In genomic region chr17:32135497-32136117, GRCh38 we compare ENCODE assay signal across 8 cellular contexts. TPM values are rescaled to one million over a fixed set of nuclear protein-coding genes. Genes with fewer than 3 reads are reported as not detected.
DNase-seq lines count a peak whose midpoint lies in the region; ATAC-seq and TF ChIP-seq lines count a peak whose summit lies in the region.
"Not testable (repeated sequence)": the region's sequence is repeated elsewhere in the genome, so short reads cannot be mapped to it uniquely, and the experiment has no call there.

No MANE protein-coding gene starts in this region.

- not testable (repeated sequence) for H3K4me3 ChIP-seq in heart right ventricle; osteoblast (ENCODE audit: insufficient read depth, low read length); tibial artery

- peaks cover 0 to 19% (median 0%) of the 10 kb centered on the region in 11 donors for H3K9me3 ChIP-seq in heart right ventricle
- not testable (repeated sequence) for H3K9me3 ChIP-seq in osteoblast (ENCODE audit: low read depth, low read length); tibial artery

- WGBS in heart right ventricle, 2 donors = 47 to 48% methylated on average over 13 of the region's 14 CpGs

- peaks cover 0 to 12% (median 4%) of the 10 kb centered on the region in 9 donors for H3K4me1 ChIP-seq in heart right ventricle
- not testable (repeated sequence) for H3K4me1 ChIP-seq in osteoblast (ENCODE audit: insufficient read depth, low read length); tibial artery

- DNase-seq in Calu3 = peak; percentile 40
- DNase-seq in T1000 (lab: John Stamatoyannopoulos, UW) = peak; percentile 31
- peak; percentile 34 to 43 for DNase-seq in activated T-cell treated with anti-CD3 and anti-CD28 coated beads, Interleukin-2, amount 50 U/mL, for 72 hours
- DNase-seq in central memory CD4-positive, alpha-beta T cell = peak; percentile 11
- DNase-seq in heart right ventricle = peak in 1 of 2 donors; percentile 51
- not testable (repeated sequence) for DNase-seq in osteoblast (ENCODE audit: insufficient read length, low spot score, missing footprints)
- DNase-seq in tibial artery = peak in 1 of 2 donors; percentile 63

- H3K27me3 Mint-ChIP-seq in Calu3 (ENCODE audit: unreplicated experiment); activated T-cell treated with anti-CD3 and anti-CD28 coated beads, Interleukin-2, amount 50 U/mL, for 72 hours (ENCODE audit: low read depth): not testable (repeated sequence)

- H3K4me3 Mint-ChIP-seq in Calu3 (ENCODE audit: low read depth, unreplicated experiment); activated T-cell treated with anti-CD3 and anti-CD28 coated beads, Interleukin-2, amount 50 U/mL, for 72 hours: not testable (repeated sequence)

- not testable (repeated sequence) for H3K9me3 Mint-ChIP-seq in Calu3 (ENCODE audit: low read depth, unreplicated experiment); activated T-cell treated with anti-CD3 and anti-CD28 coated beads, Interleukin-2, amount 50 U/mL, for 72 hours

- not testable (repeated sequence) for H3K79me2 ChIP-seq in osteoblast (ENCODE audit: insufficient read depth, low read length)

- BruUV-seq in Calu3 (replicated peaks; lab: Mats Ljungman, UMichigan) = not testable (repeated sequence)

- not testable (repeated sequence) for ATAC-seq in activated T-cell treated with anti-CD3 and anti-CD28 coated beads, Interleukin-2, amount 50 U/mL, for 72 hours (replicated peaks in 1 of 2); heart right ventricle

- CTCF ChIA-PET in Calu3 (lab: Charles Lee) = interaction anchor here (0.7 kb wide), 1 partner anchor 10 kb away, joined by 4 read pairs; no protein-coding TSS in a partner anchor

- H3K36me3 Mint-ChIP-seq in Calu3 (ENCODE audit: insufficient read depth, unreplicated experiment); activated T-cell treated with anti-CD3 and anti-CD28 coated beads, Interleukin-2, amount 50 U/mL, for 72 hours (ENCODE audit: insufficient read depth in 2 of 2): not testable (repeated sequence)

- not testable (repeated sequence) for H4K20me1 ChIP-seq in osteoblast (ENCODE audit: insufficient read depth, low read length)

- H3K4me2 ChIP-seq in osteoblast (ENCODE audit: insufficient read depth, low read length) = not testable (repeated sequence)

- TF ChIP-seq CTCF in Calu3 (IDR thresholded peaks at IDR 0.05; ENCODE audit: unreplicated experiment) (peak; percentile 44), LNCAP (IDR thresholded peaks at IDR 0.05) (peak; percentile 58), heart right ventricle (IDR thresholded peaks at IDR 0.05) (peak in 7 of 9 donors; percentile 28 to 52 (median 39)), osteoblast (IDR thresholded peaks at IDR 0.05; ENCODE audit: extremely low read depth, low read depth, low read length) (peak; percentile 26), tibial artery (IDR thresholded peaks at IDR 0.05) (peak; percentile 12 to 23)

- H3K36me3 ChIP-seq in heart right ventricle; osteoblast (ENCODE audit: insufficient read depth, low read length); tibial artery: not testable (repeated sequence)

- not testable (repeated sequence) for H3K27ac ChIP-seq in heart right ventricle; osteoblast (ENCODE audit: low read depth, low read length); tibial artery

- H3K27me3 ChIP-seq in heart right ventricle; osteoblast (ENCODE audit: insufficient read depth, low read length); tibial artery: not testable (repeated sequence)

- H3K27ac Mint-ChIP-seq in Calu3 (ENCODE audit: unreplicated experiment); activated T-cell treated with anti-CD3 and anti-CD28 coated beads, Interleukin-2, amount 50 U/mL, for 72 hours: not testable (repeated sequence)

- H3K4me1 Mint-ChIP-seq in Calu3 (ENCODE audit: low read depth, unreplicated experiment) = not testable (repeated sequence)
- peaks cover 12% of the 10 kb centered on the region for H3K4me1 Mint-ChIP-seq in activated T-cell treated with anti-CD3 and anti-CD28 coated beads, Interleukin-2, amount 50 U/mL, for 72 hours (ENCODE audit: low read depth)

- intact Hi-C loops in Calu3 (cut with micrococcal nuclease; ENCODE audit: unreplicated experiment) (loop anchor here (5.0 kb wide), 1 partner anchor 128 kb away; the partner anchor contains the start of gene LRRC37B), heart right ventricle (cut with DNase I) (loop anchor here in 6 of 10 donors (5.0 kb wide), 2 partner anchors 68 to 128 kb away; partner anchors contain the start of gene LRRC37B (in 6 of the 6)), tibial artery (cut with DNase I; ENCODE audit: low total_unique reads) (loop anchor here (10.0 kb wide), 1 partner anchor 131 kb away; the partner anchor contains the start of gene LRRC37B)

- H2AFZ ChIP-seq in osteoblast (ENCODE audit: low read length) = peak overlapping the region; percentile 47

RNA-seq across cellular contexts. Expression of gene RHOT1, which starts 6.7 kb away (rescaled TPM):
- total RNA-seq in Calu3 (2022) = 23.0 TPM in 2 replicates
- total RNA-seq in activated T-cell treated with anti-CD3 and anti-CD28 coated beads, Interleukin-2, amount 50 U/mL, for 72 hours = 10 to 100 TPM; 24.2 to 29.9 TPM
- 10 to 100 TPM; 45.2 to 72.2 (median 48.5) TPM for total RNA-seq in heart right ventricle
- polyA plus RNA-seq in heart right ventricle = 10 to 100 TPM; 32.5 to 76.6 TPM
- total RNA-seq in osteoblast = 46.0 and 47.0 TPM in 2 replicates
